6 cellular contexts compared by ENCODE assay signal in genomic region chr1:6597777-6598131, GRCh38. TPM values are rescaled to one million over a fixed set of nuclear protein-coding genes. Genes with fewer than 3 reads are reported as not detected.
A peak's percentile ranks its signal among the peaks of the same experiment; 100 is the strongest.
DNase-seq lines count a peak whose midpoint lies in the region; ATAC-seq and TF ChIP-seq lines count a peak whose summit lies in the region.
"Had no signal": no experiment of that assay in that cellular context is flagged by ENCODE, and none has a peak within 500 bp of the region (broad histone marks: within the 10 kb centered on the region; RNA-seq: fewer than 3 reads in every experiment).

No MANE protein-coding gene starts in this region.

- peak overlapping the region; percentile 25 to 51 for H3K27ac ChIP-seq in thoracic aorta

- no peaks in the 10 kb centered on the region for H3K9me3 ChIP-seq in thoracic aorta

- no peak for ATAC-seq in thoracic aorta (ENCODE audit: insufficient number of reproducible peaks, low FRiP score, low read depth)

- no peak for TF ChIP-seq CTCF in thoracic aorta (IDR thresholded peaks at IDR 0.05)

- H3K4me3 ChIP-seq in thoracic aorta, result peak overlapping the region; percentile 93

- peaks cover 60% of the 10 kb centered on the region for H3K36me3 ChIP-seq in thoracic aorta

- DNase-seq in thoracic aorta (ENCODE audit: low spot score) (no peak), HCEC 1CT (no peak)
- DNase-seq: NCI-H187, SHP77 had no signal

- peaks cover 43 to 59% of the 10 kb centered on the region in 2 donors for H3K4me1 ChIP-seq in thoracic aorta (ENCODE audit: control insufficient read depth in 1 of 2, low read depth in 2 of 2)

- H3K27me3 ChIP-seq in thoracic aorta (replicated peaks; ENCODE audit: insufficient read depth), result no peaks in the 10 kb centered on the region

RNA-seq across cellular contexts. Expression of gene KLHL21, which starts 4.9 kb away (rescaled TPM):
- total RNA-seq in thoracic aorta, result 100 to 1,000 TPM; 142 to 156 TPM

RNA-seq across cellular contexts. Expression of gene PHF13, which starts 15.8 kb away (rescaled TPM):
- total RNA-seq in thoracic aorta, result 10 to 100 TPM; 14.6 to 17.7 TPM

RNA-seq across cellular contexts. Expression of gene ZBTB48, which starts 18.0 kb away (rescaled TPM):
- 10 to 100 TPM; 20.7 to 28.9 TPM for total RNA-seq in thoracic aorta

RNA-seq across cellular contexts. Expression of gene THAP3, which starts 26.9 kb away (rescaled TPM):
- 10 to 100 TPM; 14.1 to 18.7 TPM for total RNA-seq in thoracic aorta

RNA-seq across cellular contexts. Expression of gene TAS1R1, which starts 42.6 kb away (rescaled TPM):
- under 1 TPM in 1 of 2 donors, not detected in 1; 0.81 TPM for total RNA-seq in thoracic aorta
- total RNA-seq: endothelial cell of umbilical vein, lung microvascular endothelial cell had no signal
